Comparison of ENCODE assay signal across 12 cellular contexts in genomic region chr7:66146701-66147100, GRCh38. TPM values are rescaled to one million over a fixed set of nuclear protein-coding genes. Genes with fewer than 3 reads are reported as not detected.
DNase-seq lines count a peak whose midpoint lies in the region; ATAC-seq and TF ChIP-seq lines count a peak whose summit lies in the region.
"Had no signal": no experiment of that assay in that cellular context is flagged by ENCODE, and none has a peak within 500 bp of the region (broad histone marks: within the 10 kb centered on the region; RNA-seq: fewer than 3 reads in every experiment).

No MANE protein-coding gene starts in this region.

- in situ Hi-C loops in KBM-7 (cut with MboI; ENCODE audit: low pct_unique_long_range_greater_than_20kb, low sequenced_read_pairs), result no loop called here

- no peaks in the 10 kb centered on the region for H3K27me3 Mint-ChIP-seq in effector memory CD8-positive, alpha-beta T cell
- H3K27me3 Mint-ChIP-seq in progenitor cell of endocrine pancreas, result no peaks in the 10 kb centered on the region
- no peaks in the 10 kb centered on the region for H3K27me3 Mint-ChIP-seq in activated CD4-positive, alpha-beta memory T cell treated with anti-CD3 and anti-CD28 coated beads for 36 hours

- H3K36me3 Mint-ChIP-seq in effector memory CD8-positive, alpha-beta T cell (ENCODE audit: insufficient read depth), result peaks cover 62% of the 10 kb centered on the region
- peaks cover 21% of the 10 kb centered on the region for H3K36me3 Mint-ChIP-seq in progenitor cell of endocrine pancreas (ENCODE audit: insufficient read depth)
- peaks cover 47% of the 10 kb centered on the region for H3K36me3 Mint-ChIP-seq in activated CD4-positive, alpha-beta memory T cell treated with anti-CD3 and anti-CD28 coated beads for 36 hours

- no peaks in the 10 kb centered on the region for H3K9me3 Mint-ChIP-seq in effector memory CD8-positive, alpha-beta T cell
- H3K9me3 Mint-ChIP-seq in progenitor cell of endocrine pancreas (ENCODE audit: low read depth), result no peaks in the 10 kb centered on the region
- H3K9me3 Mint-ChIP-seq in activated CD4-positive, alpha-beta memory T cell treated with anti-CD3 and anti-CD28 coated beads for 36 hours, result no peaks in the 10 kb centered on the region

- H3K4me3 Mint-ChIP-seq in effector memory CD8-positive, alpha-beta T cell, result peak overlapping the region in 1 of 2 donors; percentile 2
- no peak overlapping the region for H3K4me3 Mint-ChIP-seq in progenitor cell of endocrine pancreas (ENCODE audit: low read depth)
- no peak overlapping the region for H3K4me3 Mint-ChIP-seq in activated CD4-positive, alpha-beta memory T cell treated with anti-CD3 and anti-CD28 coated beads for 36 hours

- TF ChIP-seq CTCF in progenitor cell of endocrine pancreas (IDR thresholded peaks at IDR 0.05; ENCODE audit: unreplicated experiment), result no peak

- POLR2A ChIA-PET in activated CD4-positive, alpha-beta memory T cell treated with anti-CD3 and anti-CD28 coated beads for 36 hours (lab: Charles Lee), result interaction anchor here (0.6 kb wide), 1 partner anchor 1292 kb away, joined by 4 read pairs; no protein-coding TSS in a partner anchor

- H3K4me1 Mint-ChIP-seq in effector memory CD8-positive, alpha-beta T cell (ENCODE audit: low read depth in 2 of 2), result peaks cover 23 to 26% of the 10 kb centered on the region in 2 donors
- peaks cover 19% of the 10 kb centered on the region for H3K4me1 Mint-ChIP-seq in progenitor cell of endocrine pancreas (ENCODE audit: low read depth)
- H3K4me1 Mint-ChIP-seq in activated CD4-positive, alpha-beta memory T cell treated with anti-CD3 and anti-CD28 coated beads for 36 hours (ENCODE audit: low read depth), result peaks cover 24% of the 10 kb centered on the region

- intact Hi-C loops in activated CD4-positive, alpha-beta memory T cell treated with anti-CD3 and anti-CD28 coated beads for 36 hours (cut with micrococcal nuclease), result no loop called here

- DNase-seq in ELR (ENCODE audit: low read depth) (peak; percentile 24), NCI-H82 (lab: John Stamatoyannopoulos, UW) (peak; percentile 97), progenitor cell of endocrine pancreas (ENCODE audit: low spot score, unreplicated experiment) (no peak), NCI-H1092 treated with DMSO at 0.1 percent for 48 hours (lab: John Stamatoyannopoulos, UW) (no peak), KBM-7 (no peak)
- DNase-seq in effector memory CD8-positive, alpha-beta T cell, result no peak
- DNase-seq in activated CD4-positive, alpha-beta memory T cell treated with anti-CD3 and anti-CD28 coated beads for 36 hours, result no peak
- DNase-seq: activated effector memory CD4-positive, alpha-beta T cell treated with anti-CD3 and anti-CD28 coated beads, Interleukin-2, amount 50 U/mL, for 16 hours; MM.1S; NK-92 treated with Interleukin-12 subunit alpha and Interleukin-12 subunit beta, amount 100 ng/mL, for 24 hours; upper lobe of right lung had no signal

- peak overlapping the region; percentile 96 to 97 for H3K27ac Mint-ChIP-seq in effector memory CD8-positive, alpha-beta T cell
- H3K27ac Mint-ChIP-seq in progenitor cell of endocrine pancreas, result peak overlapping the region; percentile 11
- H3K27ac Mint-ChIP-seq in activated CD4-positive, alpha-beta memory T cell treated with anti-CD3 and anti-CD28 coated beads for 36 hours, result no peak overlapping the region

- ATAC-seq in effector memory CD8-positive, alpha-beta T cell (replicated peaks), result no peak
- ATAC-seq in GM19455 (IDR thresholded peaks at IDR 0.05; ENCODE audit: unreplicated experiment), result no peak
- ATAC-seq: upper lobe of right lung had no signal

- CTCF ChIA-PET in activated CD4-positive, alpha-beta memory T cell treated with anti-CD3 and anti-CD28 coated beads for 36 hours (lab: Charles Lee), result no interaction called here

RNA-seq across cellular contexts. Expression of gene CRCP, which starts 32.1 kb away (rescaled TPM):
- total RNA-seq in progenitor cell of endocrine pancreas, result 32.4 and 34.8 TPM in 2 replicates
- total RNA-seq in activated CD4-positive, alpha-beta memory T cell treated with anti-CD3 and anti-CD28 coated beads for 36 hours, result 10 to 100 TPM; 19.3 to 19.6 TPM

RNA-seq across cellular contexts. Expression of gene TPST1, which starts 58.4 kb away (rescaled TPM):
- 29.6 and 30.5 TPM in 2 replicates for total RNA-seq in progenitor cell of endocrine pancreas
- under 1 TPM; 0.62 to 0.94 TPM for total RNA-seq in activated CD4-positive, alpha-beta memory T cell treated with anti-CD3 and anti-CD28 coated beads for 36 hours

Comparison
In these comparisons a context has a peak if more than half of its experiments do, and no peak if none do; other contexts are left out.
1. DNase-seq: peak in ELR (single experiment) and NCI-H82 (single experiment); none in effector memory CD8-positive, alpha-beta T cell (0 of 3), progenitor cell of endocrine pancreas (single experiment), activated CD4-positive, alpha-beta memory T cell treated with anti-CD3 and anti-CD28 coated beads for 36 hours (single experiment), NCI-H1092 treated with DMSO at 0.1 percent for 48 hours (single experiment) and KBM-7 (single experiment).
2. RNA of gene TPST1, which starts 58.4 kb away (total RNA-seq): 29.6 to 30.5 TPM in progenitor cell of endocrine pancreas; 0.62 to 0.94 TPM in activated CD4-positive, alpha-beta memory T cell treated with anti-CD3 and anti-CD28 coated beads for 36 hours; every median in the first group is over 10 times any median in the second.